Comparison of ENCODE assay signal across 8 cellular contexts in the genomic region with DNA sequence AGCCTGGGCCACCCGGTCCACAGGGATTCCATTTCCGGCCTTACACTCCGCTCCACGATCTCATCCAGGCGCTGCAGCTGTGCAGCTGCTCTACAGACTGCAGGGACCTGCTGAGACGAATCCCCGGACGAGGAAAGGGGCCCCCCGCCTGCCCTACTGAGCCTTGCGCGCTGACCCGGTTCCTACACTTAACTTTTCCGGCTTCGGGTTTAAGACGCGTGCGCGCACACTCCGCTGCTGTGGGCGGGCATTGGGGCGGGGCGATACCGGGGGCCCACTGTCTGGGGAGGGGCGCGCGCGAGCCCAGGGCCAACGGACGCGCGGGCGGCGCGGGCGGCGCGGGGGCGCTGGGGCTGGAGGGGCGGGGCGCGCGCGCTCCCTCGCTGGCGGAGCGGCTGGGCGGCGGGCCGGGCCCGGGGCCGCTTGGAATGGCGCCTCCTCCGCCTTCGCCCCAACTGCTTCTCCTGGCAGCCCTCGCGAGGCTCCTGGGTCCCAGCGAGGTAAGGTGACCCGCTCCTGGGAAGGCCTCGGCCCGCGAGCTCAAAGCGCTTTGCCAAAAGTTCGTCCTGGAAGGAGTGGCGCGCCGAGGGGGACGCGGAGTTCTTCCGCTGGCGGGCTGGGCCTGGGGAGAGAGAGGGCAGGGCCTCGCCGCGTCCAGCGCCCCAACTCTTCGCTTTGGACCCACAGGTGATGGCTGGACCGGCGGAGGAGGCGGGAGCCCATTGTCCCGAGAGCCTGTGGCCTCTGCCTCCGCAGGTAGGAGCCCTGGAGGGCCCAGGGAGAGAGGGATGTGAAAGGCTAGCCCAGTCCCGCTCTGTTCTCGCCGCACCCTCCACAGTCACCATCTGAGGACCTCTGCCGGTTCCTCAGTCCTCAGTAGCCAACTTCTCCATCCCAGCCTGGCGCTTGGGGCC. TPM values are rescaled to one million over a fixed set of nuclear protein-coding genes. Genes with fewer than 3 reads are reported as not detected.
DNase-seq lines count a peak whose midpoint lies in the region; ATAC-seq and TF ChIP-seq lines count a peak whose summit lies in the region.

A gene with protein sequence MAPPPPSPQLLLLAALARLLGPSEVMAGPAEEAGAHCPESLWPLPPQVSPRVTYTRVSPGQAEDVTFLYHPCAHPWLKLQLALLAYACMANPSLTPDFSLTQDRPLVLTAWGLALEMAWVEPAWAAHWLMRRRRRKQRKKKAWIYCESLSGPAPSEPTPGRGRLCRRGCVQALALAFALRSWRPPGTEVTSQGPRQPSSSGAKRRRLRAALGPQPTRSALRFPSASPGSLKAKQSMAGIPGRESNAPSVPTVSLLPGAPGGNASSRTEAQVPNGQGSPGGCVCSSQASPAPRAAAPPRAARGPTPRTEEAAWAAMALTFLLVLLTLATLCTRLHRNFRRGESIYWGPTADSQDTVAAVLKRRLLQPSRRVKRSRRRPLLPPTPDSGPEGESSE (plus strand): TSS at position 371 of the 914 bp plus-strand sequence. CDS start 58 bp downstream, at position 429.

- CTCF ChIA-PET in RWPE1 (lab: Yijun Ruan, JAX) = interaction anchor here (0.5 to 1.5 kb wide), 5 partner anchors 12 to 551 kb away, joined by 3 to 5 read pairs (median 3); no protein-coding TSS in a partner anchor

- H3K27ac Mint-ChIP-seq in CD4-positive, CD25-positive, alpha-beta regulatory T cell = peak within 1 kb of the TSS; percentile 93 to 96 (median 94)
- peak within 1 kb of the TSS; percentile 95 for H3K27ac Mint-ChIP-seq in activated T-helper 1 cell treated with anti-CD3 and anti-CD28 coated beads, Interleukin-12 subunit alpha, Interleukin-12 subunit beta, Interleukin-2, Interleukin-4 antibody, amounts not matched to agents 30 ng/mL and 10 ng/mL and 1 ng/mL, durations not matched to agents 14 hours and 24 hours and 36 hours
- peak within 1 kb of the TSS; percentile 93 to 94 for H3K27ac Mint-ChIP-seq in natural killer cell

- no peaks in the 10 kb centered on the region for H3K36me3 ChIP-seq in CD4-positive, CD25-positive, alpha-beta regulatory T cell (ENCODE audit: control insufficient read depth, insufficient read depth, low read length)
- peaks cover 0 to 13% (median 7%) of the 10 kb centered on the region in 4 donors for H3K36me3 ChIP-seq in stomach

- DNase-seq in CD4-positive, CD25-positive, alpha-beta regulatory T cell = peak; percentile 83 to 88 (median 86)
- DNase-seq in HuH-7.5 (ENCODE audit: low spot score) (peak; percentile 95), RWPE1 (ENCODE audit: low spot score) (peak; percentile 80), fibroblast of gingiva (ENCODE audit: low read depth) (peak; percentile 78), natural killer cell (peak; percentile 74), stomach (peak; percentile 91)
- peak; percentile 87 for DNase-seq in activated T-helper 1 cell treated with anti-CD3 and anti-CD28 coated beads, Interleukin-12 subunit alpha, Interleukin-12 subunit beta, Interleukin-2, Interleukin-4 antibody, amounts not matched to agents 30 ng/mL and 10 ng/mL and 1 ng/mL, durations not matched to agents 14 hours and 24 hours and 36 hours (ENCODE audit: low spot score)

- no peak for TF ChIP-seq CTCF in RWPE1 (conservative IDR thresholded peaks at IDR 0.05; ENCODE audit: low read depth)
- no peak for TF ChIP-seq CTCF in natural killer cell (IDR thresholded peaks at IDR 0.05)
- no peak for TF ChIP-seq CTCF in stomach (IDR thresholded peaks at IDR 0.05)

- peak within 1 kb of the TSS; percentile 74 for H3K4me3 ChIP-seq in CD4-positive, CD25-positive, alpha-beta regulatory T cell (ENCODE audit: low read depth, low read length)
- H3K4me3 ChIP-seq in stomach = peak within 1 kb of the TSS; percentile 47 to 89 (median 60)

- POLR2A ChIA-PET in RWPE1 (lab: Yijun Ruan, JAX; ENCODE audit: low non-redundant PET) = interaction anchor here (0.5 kb wide), 1 partner anchor 13 kb away, joined by 6 read pairs; no protein-coding TSS in a partner anchor

- peak; percentile 62 to 64 for ATAC-seq in CD4-positive, CD25-positive, alpha-beta regulatory T cell (ENCODE audit: low read depth in 2 of 2)
- ATAC-seq in GM19463 (IDR thresholded peaks at IDR 0.05; ENCODE audit: unreplicated experiment) (peak; percentile 47), natural killer cell (peak; percentile 57 to 73 (median 57))

- peak within 1 kb of the TSS; percentile 96 to 98 (median 96) for H3K4me3 Mint-ChIP-seq in CD4-positive, CD25-positive, alpha-beta regulatory T cell
- peak within 1 kb of the TSS; percentile 89 for H3K4me3 Mint-ChIP-seq in activated T-helper 1 cell treated with anti-CD3 and anti-CD28 coated beads, Interleukin-12 subunit alpha, Interleukin-12 subunit beta, Interleukin-2, Interleukin-4 antibody, amounts not matched to agents 30 ng/mL and 10 ng/mL and 1 ng/mL, durations not matched to agents 14 hours and 24 hours and 36 hours
- H3K4me3 Mint-ChIP-seq in natural killer cell = peak within 1 kb of the TSS; percentile 99

- H3K9me3 Mint-ChIP-seq in CD4-positive, CD25-positive, alpha-beta regulatory T cell = peaks cover 0 to 2% (median 0%) of the 10 kb centered on the region in 7 donors
- H3K9me3 Mint-ChIP-seq in activated T-helper 1 cell treated with anti-CD3 and anti-CD28 coated beads, Interleukin-12 subunit alpha, Interleukin-12 subunit beta, Interleukin-2, Interleukin-4 antibody, amounts not matched to agents 30 ng/mL and 10 ng/mL and 1 ng/mL, durations not matched to agents 14 hours and 24 hours and 36 hours = no peaks in the 10 kb centered on the region
- H3K9me3 Mint-ChIP-seq in natural killer cell = no peaks in the 10 kb centered on the region

- TF ChIP-seq POLR2A in stomach (IDR thresholded peaks at IDR 0.05) = peak in 1 of 4 donors; percentile 22

- intact Hi-C loops in activated T-helper 1 cell treated with anti-CD3 and anti-CD28 coated beads, Interleukin-12 subunit alpha, Interleukin-12 subunit beta, Interleukin-2, Interleukin-4 antibody, amounts not matched to agents 30 ng/mL and 10 ng/mL and 1 ng/mL, durations not matched to agents 14 hours and 24 hours and 36 hours (cut with micrococcal nuclease) = loop anchor here (1.0 to 5.0 kb wide), 6 partner anchors 21 to 421 kb away; a partner anchor contains a TSS
- intact Hi-C loops in natural killer cell (cut with micrococcal nuclease) (loop anchor here (2.0 to 10.0 kb wide), 2 partner anchors 20 to 46 kb away; a partner anchor contains a TSS), stomach (cut with DNase I; ENCODE audit: low total_unique reads) (no loop called here)

- 0 to 1% (median 1%) methylated on average over 23 to 85 of the region's 85 CpGs for whole genome bisulfite sequencing in stomach, 5 donors

- no peak for TF ChIP-seq EP300 in stomach (IDR thresholded peaks at IDR 0.05)

- H3K36me3 Mint-ChIP-seq in CD4-positive, CD25-positive, alpha-beta regulatory T cell = no peaks in the 10 kb centered on the region
- peaks cover 19% of the 10 kb centered on the region for H3K36me3 Mint-ChIP-seq in activated T-helper 1 cell treated with anti-CD3 and anti-CD28 coated beads, Interleukin-12 subunit alpha, Interleukin-12 subunit beta, Interleukin-2, Interleukin-4 antibody, amounts not matched to agents 30 ng/mL and 10 ng/mL and 1 ng/mL, durations not matched to agents 14 hours and 24 hours and 36 hours (ENCODE audit: low read depth)
- no peaks in the 10 kb centered on the region for H3K36me3 Mint-ChIP-seq in natural killer cell

- H3K4me1 Mint-ChIP-seq in CD4-positive, CD25-positive, alpha-beta regulatory T cell = peaks cover 0 to 46% (median 25%) of the 10 kb centered on the region in 4 donors
- peaks cover 20% of the 10 kb centered on the region for H3K4me1 Mint-ChIP-seq in activated T-helper 1 cell treated with anti-CD3 and anti-CD28 coated beads, Interleukin-12 subunit alpha, Interleukin-12 subunit beta, Interleukin-2, Interleukin-4 antibody, amounts not matched to agents 30 ng/mL and 10 ng/mL and 1 ng/mL, durations not matched to agents 14 hours and 24 hours and 36 hours (ENCODE audit: low read depth)
- H3K4me1 Mint-ChIP-seq in natural killer cell = peaks cover 38 to 47% of the 10 kb centered on the region in 2 donors

- peaks cover 33% of the 10 kb centered on the region for H3K4me1 ChIP-seq in CD4-positive, CD25-positive, alpha-beta regulatory T cell (ENCODE audit: control insufficient read depth, insufficient read depth, low read length, poor library complexity, severe bottlenecking)
- H3K4me1 ChIP-seq in stomach = peaks cover 40 to 84% (median 75%) of the 10 kb centered on the region in 4 donors

- H3K27me3 ChIP-seq in CD4-positive, CD25-positive, alpha-beta regulatory T cell (ENCODE audit: control insufficient read depth, insufficient read depth, low read length) = no peaks in the 10 kb centered on the region
- H3K27me3 ChIP-seq in stomach = no peaks in the 10 kb centered on the region

- no peaks in the 10 kb centered on the region for H3K27me3 Mint-ChIP-seq in CD4-positive, CD25-positive, alpha-beta regulatory T cell
- H3K27me3 Mint-ChIP-seq in activated T-helper 1 cell treated with anti-CD3 and anti-CD28 coated beads, Interleukin-12 subunit alpha, Interleukin-12 subunit beta, Interleukin-2, Interleukin-4 antibody, amounts not matched to agents 30 ng/mL and 10 ng/mL and 1 ng/mL, durations not matched to agents 14 hours and 24 hours and 36 hours (ENCODE audit: insufficient read depth) = peaks cover 1% of the 10 kb centered on the region
- no peaks in the 10 kb centered on the region for H3K27me3 Mint-ChIP-seq in natural killer cell (ENCODE audit: low read depth in 2 of 2)

- H3K27ac ChIP-seq in CD4-positive, CD25-positive, alpha-beta regulatory T cell (ENCODE audit: insufficient read depth, low read length, poor library complexity, severe bottlenecking) = peak within 1 kb of the TSS; percentile 78
- H3K27ac ChIP-seq in RWPE1 = peak within 1 kb of the TSS; percentile 98
- H3K27ac ChIP-seq in stomach = peak within 1 kb of the TSS; percentile 87 to 94 (median 91)

- no peaks in the 10 kb centered on the region for H3K9me3 ChIP-seq in CD4-positive, CD25-positive, alpha-beta regulatory T cell (ENCODE audit: control insufficient read depth in 2 of 2, low read length in 2 of 2)
- H3K9me3 ChIP-seq in stomach = no peaks in the 10 kb centered on the region

RNA-seq across cellular contexts. Expression of the gene that starts here (rescaled TPM):
- total RNA-seq in CD4-positive, CD25-positive, alpha-beta regulatory T cell = 87.4 TPM
- 10 to 100 TPM; 22.2 to 36.4 (median 26.2) TPM for polyA plus RNA-seq in CD4-positive, CD25-positive, alpha-beta regulatory T cell
- total RNA-seq in activated T-helper 1 cell treated with anti-CD3 and anti-CD28 coated beads, Interleukin-12 subunit alpha, Interleukin-12 subunit beta, Interleukin-2, Interleukin-4 antibody, amounts not matched to agents 30 ng/mL and 10 ng/mL and 1 ng/mL, durations not matched to agents 14 hours and 24 hours and 36 hours = 67.4 and 71.8 TPM in 2 replicates
- total RNA-seq in natural killer cell (100 to 1,000 TPM; 122 to 148 (median 148) TPM), stomach (100 to 1,000 TPM in 1 of 5 donors, 10 to 100 TPM in 4; 27.7 to 299 (median 79.5) TPM)
- 10 to 100 TPM; 39.7 to 83.0 (median 46.0) TPM for polyA plus RNA-seq in stomach

Comparison
In these comparisons a context has a peak if more than half of its experiments do, and no peak if none do; other contexts are left out.
1. Peak in every context shown above with its lines: DNase-seq, ATAC-seq, H3K4me3 ChIP-seq and H3K27ac ChIP-seq.